ENCODE assay signal across 14 cellular contexts in the genomic region with DNA sequence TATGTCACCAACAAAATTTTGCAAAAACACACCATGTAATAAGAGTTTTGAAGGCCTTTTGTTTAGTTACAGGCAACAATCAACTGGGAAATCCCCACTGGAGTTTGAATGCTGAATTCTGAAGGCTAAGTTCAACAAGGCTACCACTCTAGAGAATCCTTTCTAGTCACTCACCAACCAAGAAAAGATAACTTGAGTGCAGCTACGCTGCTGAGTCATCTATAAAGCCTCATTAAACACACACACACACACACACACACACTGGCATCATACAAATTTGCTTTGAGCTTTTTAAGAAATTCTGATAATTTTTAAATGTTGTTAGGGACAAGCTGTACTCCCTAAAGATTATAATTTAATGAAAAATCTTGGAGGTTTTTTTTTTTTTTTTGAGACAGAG.
DNase-seq lines count a peak whose midpoint lies in the region; ATAC-seq and TF ChIP-seq lines count a peak whose summit lies in the region.
"Had no signal": no experiment of that assay in that cellular context is flagged by ENCODE, and none has a peak within 500 bp of the region (broad histone marks: within the 10 kb centered on the region; RNA-seq: fewer than 3 reads in every experiment).

No MANE protein-coding gene starts in this region.

- POLR2A ChIA-PET in RWPE1 (lab: Yijun Ruan, JAX; ENCODE audit: low non-redundant PET): no interaction called here

- no peak overlapping the region for H3K27ac ChIP-seq in RWPE1
- H3K27ac ChIP-seq: KMS-11 had no signal

- no peak for ATAC-seq in HG03520 (IDR thresholded peaks at IDR 0.05; ENCODE audit: unreplicated experiment)
- no peak for ATAC-seq in stimulated activated naive CD8-positive, alpha-beta T cell treated with anti-CD3 and anti-CD28 coated beads, Interleukin-15, amount 100 ng/mL, for 72 hours
- ATAC-seq: activated CD4-positive, alpha-beta T cell treated with anti-CD3 and anti-CD28 coated beads for 36 hours; esophagus mucosa; natural killer cell treated with Interleukin-12 subunit alpha and Interleukin-12 subunit beta and Interleukin-15 and Interleukin-18, amount 100 ng/mL, for 72 hours had no signal

- in situ Hi-C loops in GM13976 (cut with MboI; ENCODE audit: low sequenced_read_pairs, unreplicated experiment): no loop called here

- no peak overlapping the region for H3K27ac Mint-ChIP-seq in stimulated activated naive CD8-positive, alpha-beta T cell treated with anti-CD3 and anti-CD28 coated beads, Interleukin-15, amount 100 ng/mL, for 72 hours
- H3K27ac Mint-ChIP-seq: activated CD4-positive, alpha-beta T cell treated with anti-CD3 and anti-CD28 coated beads for 36 hours; natural killer cell treated with Interleukin-12 subunit alpha and Interleukin-12 subunit beta and Interleukin-15 and Interleukin-18, amount 100 ng/mL, for 72 hours had no signal

- H3K9me3 Mint-ChIP-seq in stimulated activated naive CD8-positive, alpha-beta T cell treated with anti-CD3 and anti-CD28 coated beads, Interleukin-15, amount 100 ng/mL, for 72 hours: peaks cover 22 to 23% of the 10 kb centered on the region in 2 donors

- no peaks in the 10 kb centered on the region for H3K27me3 Mint-ChIP-seq in stimulated activated naive CD8-positive, alpha-beta T cell treated with anti-CD3 and anti-CD28 coated beads, Interleukin-15, amount 100 ng/mL, for 72 hours
- H3K27me3 Mint-ChIP-seq: activated CD4-positive, alpha-beta T cell treated with anti-CD3 and anti-CD28 coated beads for 36 hours; natural killer cell treated with Interleukin-12 subunit alpha and Interleukin-12 subunit beta and Interleukin-15 and Interleukin-18, amount 100 ng/mL, for 72 hours had no signal

- CTCF ChIA-PET in RWPE1 (lab: Yijun Ruan, JAX): interaction anchor here (0.5 kb wide), 1 partner anchor 223 kb away, joined by 3 read pairs; no protein-coding TSS in a partner anchor

- TF ChIP-seq CTCF in GM13976 (IDR thresholded peaks at IDR 0.05; ENCODE audit: borderline replicate concordance, control extremely low read depth, extremely low read depth, insufficient read depth, missing control alignments) (no peak), RWPE1 (conservative IDR thresholded peaks at IDR 0.05; ENCODE audit: low read depth) (no peak), epithelial cell of proximal tubule (conservative IDR thresholded peaks at IDR 0.05; ENCODE audit: low read depth, low read length) (no peak)

- H3K4me3 ChIP-seq in epithelial cell of proximal tubule (ENCODE audit: low read depth, low read length) (no peak overlapping the region), skeletal muscle cell (ENCODE audit: low read depth, low read length) (no peak overlapping the region)

- H3K4me3 Mint-ChIP-seq in stimulated activated naive CD8-positive, alpha-beta T cell treated with anti-CD3 and anti-CD28 coated beads, Interleukin-15, amount 100 ng/mL, for 72 hours: no peak overlapping the region
- H3K4me3 Mint-ChIP-seq: activated CD4-positive, alpha-beta T cell treated with anti-CD3 and anti-CD28 coated beads for 36 hours; natural killer cell treated with Interleukin-12 subunit alpha and Interleukin-12 subunit beta and Interleukin-15 and Interleukin-18, amount 100 ng/mL, for 72 hours had no signal

- H3K4me1 Mint-ChIP-seq in stimulated activated naive CD8-positive, alpha-beta T cell treated with anti-CD3 and anti-CD28 coated beads, Interleukin-15, amount 100 ng/mL, for 72 hours: no peaks in the 10 kb centered on the region

- DNase-seq in GM13976 (ENCODE audit: low spot score) (peak; percentile 22), RWPE1 (ENCODE audit: low spot score) (peak; percentile 27), epithelial cell of proximal tubule (ENCODE audit: low read depth) (peak; percentile 84), skeletal muscle cell (ENCODE audit: low read depth) (peak; percentile 60), D341Med (ENCODE audit: low spot score) (no peak)
- DNase-seq in activated naive CD4-positive, alpha-beta T cell treated with Interleukin-2 at 50 U/mL for 16 hours: no peak
- DNase-seq in stimulated activated naive CD8-positive, alpha-beta T cell treated with anti-CD3 and anti-CD28 coated beads, Interleukin-15, amount 100 ng/mL, for 72 hours: no peak
- DNase-seq: activated CD4-positive, alpha-beta T cell treated with anti-CD3 and anti-CD28 coated beads for 36 hours; caudate nucleus; NCI-H1930 had no signal

Comparison
In these comparisons a context has a peak if more than half of its experiments do, and no peak if none do; other contexts are left out.
1. DNase-seq: peak in GM13976 (single experiment), RWPE1 (single experiment), epithelial cell of proximal tubule (single experiment) and skeletal muscle cell (single experiment); none in D341Med (single experiment), activated naive CD4-positive, alpha-beta T cell treated with Interleukin-2 at 50 U/mL for 16 hours (single experiment) and stimulated activated naive CD8-positive, alpha-beta T cell treated with anti-CD3 and anti-CD28 coated beads, Interleukin-15, amount 100 ng/mL, for 72 hours (0 of 2).